18 cellular contexts compared by ENCODE assay signal in genomic region chr3:168534761-168535160, GRCh38.
"Had no signal": no experiment of that assay in that cellular context is flagged by ENCODE, and none has a peak within 500 bp of the region (broad histone marks: within the 10 kb centered on the region; RNA-seq: fewer than 3 reads in every experiment).

No MANE protein-coding gene starts in this region.

- H3K36me3 ChIP-seq: cardiac muscle cell, heart right ventricle, left ventricle myocardium inferior, upper lobe of right lung, WERI-Rb-1 had no signal

- H3K27me3 ChIP-seq: cardiac muscle cell, heart right ventricle, testis, upper lobe of right lung had no signal

- FAIRE-seq: astrocyte, colon had no signal

- H3K4me1 ChIP-seq: foreskin keratinocyte, heart right ventricle, left ventricle myocardium inferior, testis, upper lobe of right lung had no signal

- H3K27ac ChIP-seq: cardiac muscle cell, foreskin keratinocyte, heart right ventricle, left ventricle myocardium inferior, testis, upper lobe of right lung, WERI-Rb-1 had no signal

- DNase-seq: activated CD4-positive, alpha-beta T cell treated with anti-CD3 and anti-CD28 coated beads for 4 hours; activated naive CD4-positive, alpha-beta T cell treated with Interleukin-2 at 50 U/mL for 16 hours; activated naive CD8-positive, alpha-beta T cell treated with anti-CD3 and anti-CD28 coated beads, Interleukin-2, amount 50 U/mL, for 24 hours; foreskin keratinocyte; heart right ventricle; kidney; left ventricle myocardium inferior; stimulated activated CD4-positive, alpha-beta T cell treated with anti-CD3 and anti-CD28 coated beads, Interleukin-12 subunit alpha, Interleukin-12 subunit beta, amount 100 ng/mL, for 4 hours; stimulated activated CD4-positive, alpha-beta T cell treated with anti-CD3 and anti-CD28 coated beads, Interleukin-2, amount 100 ng/mL, for 48 hours; stimulated activated CD8-positive, alpha-beta memory T cell treated with anti-CD3 and anti-CD28 coated beads, Interleukin-4, amount 100 ng/mL, for 48 hours; stimulated activated naive CD8-positive, alpha-beta T cell treated with anti-CD3 and anti-CD28 coated beads, Interleukin-15, amount 100 ng/mL, for 72 hours; T1000; testis; upper lobe of right lung; WERI-Rb-1 had no signal

- H3K9me3 ChIP-seq: heart right ventricle, left ventricle myocardium inferior, testis, upper lobe of right lung had no signal

- ATAC-seq: activated naive CD8-positive, alpha-beta T cell treated with anti-CD3 and anti-CD28 coated beads, Interleukin-2, amount 50 U/mL, for 24 hours; foreskin keratinocyte; heart right ventricle; stimulated activated naive CD8-positive, alpha-beta T cell treated with anti-CD3 and anti-CD28 coated beads, Interleukin-15, amount 100 ng/mL, for 72 hours; upper lobe of right lung had no signal

- H3K4me3 ChIP-seq: cardiac muscle cell, heart right ventricle, left ventricle myocardium inferior, testis, upper lobe of right lung had no signal
